ENCODE assay signal across 25 cellular contexts in the genomic region with DNA sequence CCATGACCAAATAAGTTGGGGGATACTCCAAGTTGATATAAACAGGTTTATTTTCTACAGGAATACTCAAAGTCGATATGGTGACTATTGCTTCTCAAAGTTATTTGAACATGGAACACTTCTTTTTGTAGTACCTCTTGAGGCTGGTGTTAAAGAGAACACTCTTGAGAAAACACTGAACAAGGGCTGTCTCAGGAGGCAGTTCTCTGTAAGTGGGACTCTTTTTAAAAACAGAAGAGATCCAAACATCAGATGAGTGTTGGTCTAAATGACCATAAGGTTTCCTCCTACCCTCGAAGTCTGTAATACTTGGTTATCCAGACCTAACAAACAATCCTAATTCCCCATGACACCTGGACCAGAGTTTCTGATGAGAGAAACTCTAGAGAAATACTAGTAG.
"Had no signal": no experiment of that assay in that cellular context is flagged by ENCODE, and none has a peak within 500 bp of the region (broad histone marks: within the 10 kb centered on the region; RNA-seq: fewer than 3 reads in every experiment).

No MANE protein-coding gene starts in this region.

- H3K4me3 ChIP-seq: coronary artery, dorsolateral prefrontal cortex, esophagus muscularis mucosa, gastrocnemius medialis, heart right ventricle, lung had no signal

- H3K9me3 ChIP-seq: esophagus muscularis mucosa, gastrocnemius medialis, heart right ventricle had no signal

- H3K27me3 ChIP-seq: foreskin keratinocyte, gastrocnemius medialis, heart right ventricle had no signal

- FAIRE-seq: colon, islet of Langerhans, keratinocyte had no signal

- H3K36me3 ChIP-seq: esophagus muscularis mucosa, gastrocnemius medialis, heart right ventricle had no signal

- H3K27ac ChIP-seq: coronary artery, dorsolateral prefrontal cortex, esophagus muscularis mucosa, foreskin keratinocyte, gastrocnemius medialis, heart right ventricle had no signal

- H3K4me1 ChIP-seq: esophagus muscularis mucosa, foreskin keratinocyte, gastrocnemius medialis, heart right ventricle had no signal

- ATAC-seq: foreskin keratinocyte; gastrocnemius medialis; heart right ventricle; left colon; left lobe of liver; left ventricle myocardium superior; naive thymus-derived CD4-positive, alpha-beta T cell; natural killer cell had no signal

- DNase-seq: dermis blood vessel endothelial cell; dorsolateral prefrontal cortex; effector CD4-positive, alpha-beta T cell; effector memory CD4-positive, alpha-beta T cell; foreskin keratinocyte; gastrocnemius medialis; glutamatergic neuron; head of caudate nucleus; heart right ventricle; hippocampal formation; kidney glomerular epithelial cell; left colon; left ventricle myocardium superior; mammary epithelial cell; mesendoderm; midbrain; naive thymus-derived CD4-positive, alpha-beta T cell; natural killer cell had no signal
